8 cellular contexts compared by ENCODE assay signal in the genomic region with DNA sequence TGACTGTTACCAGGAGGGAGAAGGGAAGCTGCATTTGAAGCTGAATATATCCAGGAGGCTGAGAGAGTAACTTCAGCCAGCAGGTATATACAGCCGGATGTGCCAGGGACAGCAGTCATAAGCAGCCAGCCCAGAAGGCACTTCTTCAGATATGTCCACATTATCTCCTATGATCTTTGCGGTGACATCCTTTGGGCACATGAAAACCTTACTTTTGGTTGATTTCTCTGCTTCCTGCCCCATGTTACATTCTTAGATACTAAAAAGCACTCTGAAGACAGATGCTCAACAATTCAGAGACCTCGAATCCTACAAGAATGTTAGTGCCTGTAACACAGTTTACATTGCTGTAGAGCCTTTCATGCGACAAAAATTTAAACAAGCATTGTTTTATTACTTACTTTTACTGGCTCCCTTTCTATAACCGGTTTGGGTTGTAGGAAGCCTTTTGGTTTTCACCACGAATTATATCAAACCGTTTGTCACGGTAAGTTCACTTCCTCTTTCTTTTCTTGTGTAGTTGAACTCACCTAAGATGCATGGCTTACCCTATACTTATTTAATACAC. TPM values are rescaled to one million over a fixed set of nuclear protein-coding genes. Genes with fewer than 3 reads are reported as not detected.
DNase-seq lines count a peak whose midpoint lies in the region; ATAC-seq and TF ChIP-seq lines count a peak whose summit lies in the region.

No MANE protein-coding gene starts in this region.

- H3K9me3 ChIP-seq in smooth muscle cell (replicated peaks; ENCODE audit: low read depth) (no peaks in the 10 kb centered on the region), ovary (no peaks in the 10 kb centered on the region), adrenal gland (replicated peaks in 1 of 3) (no peaks in the 10 kb centered on the region)

- H3K4me3 Mint-ChIP-seq in activated CD8-positive, alpha-beta memory T cell treated with anti-CD3 and anti-CD28 coated beads, Interleukin-2, amount 10 ng/mL, durations not matched to agents 7 days and 5 days: peak overlapping the region; percentile 47

- H3F3A ChIP-seq in smooth muscle cell (ENCODE audit: low read depth): no peaks in the 10 kb centered on the region

- H3K36me3 Mint-ChIP-seq in activated CD8-positive, alpha-beta memory T cell treated with anti-CD3 and anti-CD28 coated beads, Interleukin-2, amount 10 ng/mL, durations not matched to agents 7 days and 5 days: peaks cover 7% of the 10 kb centered on the region

- H4K20me1 ChIP-seq in smooth muscle cell (ENCODE audit: low read depth): no peaks in the 10 kb centered on the region

- H3K36me3 ChIP-seq in smooth muscle cell (ENCODE audit: low read depth) (no peaks in the 10 kb centered on the region), ovary (no peaks in the 10 kb centered on the region), adrenal gland (replicated peaks in 1 of 2) (no peaks in the 10 kb centered on the region)

- intact Hi-C loops in ovary (cut with DNase I) (no loop called here), adrenal gland (cut with DNase I) (no loop called here)

- TF ChIP-seq CTCF in smooth muscle cell (IDR thresholded peaks at IDR 0.05; ENCODE audit: borderline replicate concordance, insufficient read depth, poor library complexity, severe bottlenecking): no peak
- no peak for TF ChIP-seq CTCF in ovary (IDR thresholded peaks at IDR 0.05)
- no peak for TF ChIP-seq CTCF in adrenal gland (IDR thresholded peaks at IDR 0.05)

- H3K4me2 ChIP-seq in smooth muscle cell: no peak overlapping the region

- no peak overlapping the region for H3K9ac ChIP-seq in smooth muscle cell (ENCODE audit: low read depth)

- peak overlapping the region; percentile 86 for H3K27ac Mint-ChIP-seq in activated CD8-positive, alpha-beta memory T cell treated with anti-CD3 and anti-CD28 coated beads, Interleukin-2, amount 10 ng/mL, durations not matched to agents 7 days and 5 days

- H3K4me3 ChIP-seq in smooth muscle cell (no peak overlapping the region), ovary (no peak overlapping the region), adrenal gland (no peak overlapping the region)

- DNase-seq in activated CD8-positive, alpha-beta memory T cell treated with anti-CD3 and anti-CD28 coated beads, Interleukin-2, amount 10 ng/mL, durations not matched to agents 7 days and 5 days: peak; percentile 80
- DNase-seq in activated CD8-positive, alpha-beta memory T cell treated with anti-CD3 and anti-CD28 coated beads for 24 hours: no peak
- DNase-seq in activated CD4-positive, alpha-beta T cell treated with anti-CD3 and anti-CD28 coated beads, Interleukin-2, amount 50 U/mL, for 4 hours: peak; percentile 1 to 6
- DNase-seq in stimulated activated CD4-positive, alpha-beta T cell treated with anti-CD3 and anti-CD28 coated beads, Interleukin-15, amount 100 ng/mL, for 48 hours (ENCODE audit: low read depth in 2 of 2): peak; percentile 12 to 13
- no peak for DNase-seq in smooth muscle cell (lab: John Stamatoyannopoulos, UW; ENCODE audit: unreplicated experiment)
- DNase-seq in ovary: no peak
- no peak for DNase-seq in adrenal gland

- H3K27ac ChIP-seq in smooth muscle cell (ENCODE audit: low read depth) (no peak overlapping the region), ovary (no peak overlapping the region), adrenal gland (no peak overlapping the region)

- 83% methylated on average over 8 of the region's 8 CpGs for WGBS in smooth muscle cell (ENCODE audit: low lambda C conversion rate)
- WGBS in ovary, 3 donors: 24 to 54% (median 32%) methylated on average over 8 of the region's 8 CpGs
- 66 to 74% (median 72%) methylated on average over 8 of the region's 8 CpGs for WGBS in adrenal gland, 4 donors

- TF ChIP-seq EP300 in ovary (IDR thresholded peaks at IDR 0.05): no peak

- H3K27me3 ChIP-seq in smooth muscle cell (ENCODE audit: low read depth) (no peaks in the 10 kb centered on the region), ovary (no peaks in the 10 kb centered on the region), adrenal gland (no peaks in the 10 kb centered on the region)

- peaks cover 2% of the 10 kb centered on the region for H3K9me3 Mint-ChIP-seq in activated CD8-positive, alpha-beta memory T cell treated with anti-CD3 and anti-CD28 coated beads, Interleukin-2, amount 10 ng/mL, durations not matched to agents 7 days and 5 days (ENCODE audit: low read depth)

- H3K4me1 ChIP-seq in smooth muscle cell (ENCODE audit: low read depth) (no peaks in the 10 kb centered on the region), ovary (ENCODE audit: insufficient read depth) (no peaks in the 10 kb centered on the region), adrenal gland (replicated peaks in 1 of 2) (no peaks in the 10 kb centered on the region)

- no peak overlapping the region for H2AFZ ChIP-seq in smooth muscle cell (ENCODE audit: low read depth)

- peaks cover 27% of the 10 kb centered on the region for H3K4me1 Mint-ChIP-seq in activated CD8-positive, alpha-beta memory T cell treated with anti-CD3 and anti-CD28 coated beads, Interleukin-2, amount 10 ng/mL, durations not matched to agents 7 days and 5 days

- CTCF ChIA-PET in activated CD8-positive, alpha-beta memory T cell treated with anti-CD3 and anti-CD28 coated beads, Interleukin-2, amount 10 ng/mL, durations not matched to agents 7 days and 5 days (lab: Charles Lee): interaction anchor here (0.6 to 1.5 kb wide), 4 partner anchors 28 to 282 kb away, joined by 3 to 4 read pairs (median 3); partner anchors contain the start of gene GORASP2

- no peaks in the 10 kb centered on the region for H3K79me2 ChIP-seq in smooth muscle cell (ENCODE audit: low read depth)

- no peaks in the 10 kb centered on the region for H3K27me3 Mint-ChIP-seq in activated CD8-positive, alpha-beta memory T cell treated with anti-CD3 and anti-CD28 coated beads, Interleukin-2, amount 10 ng/mL, durations not matched to agents 7 days and 5 days

- TF ChIP-seq POLR2A in ovary (IDR thresholded peaks at IDR 0.05) (no peak), adrenal gland (IDR thresholded peaks at IDR 0.05) (no peak)

- peak; percentile 97 for ATAC-seq in activated CD8-positive, alpha-beta memory T cell treated with anti-CD3 and anti-CD28 coated beads, Interleukin-2, amount 10 ng/mL, durations not matched to agents 7 days and 5 days
- ATAC-seq in HG03469 (IDR thresholded peaks at IDR 0.05; ENCODE audit: unreplicated experiment): peak; percentile 67

RNA-seq across cellular contexts. Expression of gene TLK1, which starts 50.3 kb away (rescaled TPM):
- 10 to 100 TPM; 81.3 to 83.2 TPM for total RNA-seq in activated CD8-positive, alpha-beta memory T cell treated with anti-CD3 and anti-CD28 coated beads, Interleukin-2, amount 10 ng/mL, durations not matched to agents 7 days and 5 days
- total RNA-seq in smooth muscle cell: 14.4 and 20.0 TPM in 2 replicates
- polyA plus RNA-seq in smooth muscle cell: 3.2 and 6.4 TPM in 2 replicates
- total RNA-seq in ovary: 10 to 100 TPM; 26.3 to 77.4 (median 62.8) TPM
- 10 to 100 TPM; 15.9 to 24.6 TPM for polyA plus RNA-seq in ovary
- 10 to 100 TPM; 25.7 to 84.0 (median 60.7) TPM for total RNA-seq in adrenal gland
- polyA plus RNA-seq in adrenal gland: 10 to 100 TPM; 16.5 to 41.4 (median 27.6) TPM

Comparison
In these comparisons a context has a peak if more than half of its experiments do, and no peak if none do; other contexts are left out.
1. DNase-seq: peak in activated CD8-positive, alpha-beta memory T cell treated with anti-CD3 and anti-CD28 coated beads, Interleukin-2, amount 10 ng/mL, durations not matched to agents 7 days and 5 days (single experiment), activated CD4-positive, alpha-beta T cell treated with anti-CD3 and anti-CD28 coated beads, Interleukin-2, amount 50 U/mL, for 4 hours (2 of 2) and stimulated activated CD4-positive, alpha-beta T cell treated with anti-CD3 and anti-CD28 coated beads, Interleukin-15, amount 100 ng/mL, for 48 hours (2 of 2); none in activated CD8-positive, alpha-beta memory T cell treated with anti-CD3 and anti-CD28 coated beads for 24 hours (single experiment), smooth muscle cell (single experiment), ovary (0 of 5) and adrenal gland (0 of 7).